In genomic region chrY:2867469-2867868, GRCh38 we compare ENCODE assay signal across 17 cellular contexts. TPM values are rescaled to one million over a fixed set of nuclear protein-coding genes. Genes with fewer than 3 reads are reported as not detected.
DNase-seq lines count a peak whose midpoint lies in the region; ATAC-seq and TF ChIP-seq lines count a peak whose summit lies in the region.
"Had no signal": no experiment of that assay in that cellular context is flagged by ENCODE, and none has a peak within 500 bp of the region (broad histone marks: within the 10 kb centered on the region; RNA-seq: fewer than 3 reads in every experiment).

No MANE protein-coding gene starts in this region.

- H3K4me1 ChIP-seq in heart left ventricle = no peaks in the 10 kb centered on the region

- H3K36me3 ChIP-seq in heart left ventricle = peaks cover 0 to 49% (median 0%) of the 10 kb centered on the region in 9 donors

- H3K9me3 ChIP-seq in heart left ventricle = no peaks in the 10 kb centered on the region

- TF ChIP-seq POLR2A in heart left ventricle (IDR thresholded peaks at IDR 0.05) = no peak

- H3K4me1 Mint-ChIP-seq in effector memory CD8-positive, alpha-beta T cell (ENCODE audit: low read depth in 2 of 2) = peaks cover 0 to 6% of the 10 kb centered on the region in 2 donors
- H3K4me1 Mint-ChIP-seq in stimulated activated effector memory CD8-positive, alpha-beta T cell treated with anti-CD3 and anti-CD28 coated beads, Interleukin-12 subunit alpha, Interleukin-12 subunit beta, amount 100 ng/mL, for 72 hours = no peaks in the 10 kb centered on the region
- H3K4me1 Mint-ChIP-seq: GM23338 had no signal

- TF ChIP-seq CTCF in heart left ventricle (IDR thresholded peaks at IDR 0.05) = no peak

- 77 to 81% methylated on average over 8 of the region's 8 CpGs; no CpG with 5 or more reads in 2 of the 4 donors for WGBS in heart left ventricle, 4 donors

- H3K27ac ChIP-seq in heart left ventricle = no peak overlapping the region
- H3K27ac ChIP-seq: C4-2B, HL-60 had no signal

- intact Hi-C loops in heart left ventricle (cut with DNase I) (no loop called here), left cardiac atrium (cut with DNase I) (no loop called here)

- no peaks in the 10 kb centered on the region for H3K9me3 Mint-ChIP-seq in effector memory CD8-positive, alpha-beta T cell
- H3K9me3 Mint-ChIP-seq in stimulated activated effector memory CD8-positive, alpha-beta T cell treated with anti-CD3 and anti-CD28 coated beads, Interleukin-12 subunit alpha, Interleukin-12 subunit beta, amount 100 ng/mL, for 72 hours = peaks cover 3% of the 10 kb centered on the region
- H3K9me3 Mint-ChIP-seq: CD4-positive, alpha-beta T cell; HFFc6 had no signal

- H3K27me3 ChIP-seq in heart left ventricle = no peaks in the 10 kb centered on the region

- peak in 2 of 4 donors; percentile 81 for ATAC-seq in heart left ventricle
- ATAC-seq in left cardiac atrium = no peak
- ATAC-seq in effector memory CD8-positive, alpha-beta T cell (replicated peaks) = no peak
- no peak for ATAC-seq in stimulated activated effector memory CD8-positive, alpha-beta T cell treated with anti-CD3 and anti-CD28 coated beads, Interleukin-12 subunit alpha, Interleukin-12 subunit beta, amount 100 ng/mL, for 72 hours
- ATAC-seq: GM23338, HCT116 had no signal

- H3K27me3 Mint-ChIP-seq in effector memory CD8-positive, alpha-beta T cell = no peaks in the 10 kb centered on the region
- H3K27me3 Mint-ChIP-seq: CD4-positive, alpha-beta T cell had no signal

- no peak overlapping the region for H3K4me3 Mint-ChIP-seq in effector memory CD8-positive, alpha-beta T cell
- H3K4me3 Mint-ChIP-seq in stimulated activated effector memory CD8-positive, alpha-beta T cell treated with anti-CD3 and anti-CD28 coated beads, Interleukin-12 subunit alpha, Interleukin-12 subunit beta, amount 100 ng/mL, for 72 hours = no peak overlapping the region
- H3K4me3 Mint-ChIP-seq: CD4-positive, alpha-beta T cell; GM23338; HFFc6 had no signal

- H3K4me3 ChIP-seq in heart left ventricle = no peak overlapping the region
- H3K4me3 ChIP-seq: GM23338 had no signal

- H3K36me3 Mint-ChIP-seq in effector memory CD8-positive, alpha-beta T cell (ENCODE audit: insufficient read depth) = peaks cover 38% of the 10 kb centered on the region
- H3K36me3 Mint-ChIP-seq in stimulated activated effector memory CD8-positive, alpha-beta T cell treated with anti-CD3 and anti-CD28 coated beads, Interleukin-12 subunit alpha, Interleukin-12 subunit beta, amount 100 ng/mL, for 72 hours = peaks cover 65% of the 10 kb centered on the region

- peak overlapping the region; percentile 38 to 82 for H3K27ac Mint-ChIP-seq in effector memory CD8-positive, alpha-beta T cell
- H3K27ac Mint-ChIP-seq in stimulated activated effector memory CD8-positive, alpha-beta T cell treated with anti-CD3 and anti-CD28 coated beads, Interleukin-12 subunit alpha, Interleukin-12 subunit beta, amount 100 ng/mL, for 72 hours = peak overlapping the region; percentile 70
- H3K27ac Mint-ChIP-seq: GM23338 had no signal

- DNase-seq in heart left ventricle (peak in 3 of 5 donors; percentile 10 to 40 (median 17)), left cardiac atrium (no peak), Ammon's horn (ENCODE audit: low spot score) (peak; percentile 10), H4 (ENCODE audit: low spot score) (no peak)
- DNase-seq in effector memory CD8-positive, alpha-beta T cell = no peak
- no peak for DNase-seq in stimulated activated effector memory CD8-positive, alpha-beta T cell treated with anti-CD3 and anti-CD28 coated beads, Interleukin-12 subunit alpha, Interleukin-12 subunit beta, amount 100 ng/mL, for 72 hours (ENCODE audit: low spot score in 2 of 2)
- DNase-seq: CD4-positive, alpha-beta T cell; DMS153; DMS79; GDM1; H7; HFFc6; IMR-90 had no signal

RNA-seq across cellular contexts. Expression of gene RPS4Y1, which starts 26.1 kb away (rescaled TPM):
- total RNA-seq in heart left ventricle = 100 to 1,000 TPM in 4 of 9 donors, not detected in 5; 158 to 210 (median 179) TPM
- 100 to 1,000 TPM; 187 to 334 TPM for polyA plus RNA-seq in heart left ventricle
- 100 to 1,000 TPM in 1 of 2 donors, not detected in 1; 182 TPM for total RNA-seq in left cardiac atrium
- total RNA-seq in H4 (2014; rRNA removed; shearing (Covaris generic)) = 424 and 461 TPM in 2 replicates
- total RNA-seq: H7, IMR-90 had no signal
- polyA plus RNA-seq: IMR-90 had no signal

Comparison
In these comparisons a context has a peak if more than half of its experiments do, and no peak if none do; other contexts are left out.
1. DNase-seq: peak in heart left ventricle (3 of 5) and Ammon's horn (single experiment); none in left cardiac atrium (single experiment), effector memory CD8-positive, alpha-beta T cell (0 of 3), stimulated activated effector memory CD8-positive, alpha-beta T cell treated with anti-CD3 and anti-CD28 coated beads, Interleukin-12 subunit alpha, Interleukin-12 subunit beta, amount 100 ng/mL, for 72 hours (0 of 2) and H4 (single experiment).